Comparison of ENCODE assay signal across 10 cellular contexts in genomic region chr16:70702624-70703023, GRCh38. TPM values are rescaled to one million over a fixed set of nuclear protein-coding genes. Genes with fewer than 3 reads are reported as not detected.
DNase-seq lines count a peak whose midpoint lies in the region; ATAC-seq, FAIRE-seq and TF ChIP-seq lines count a peak whose summit lies in the region.
"Had no signal": no experiment of that assay in that cellular context is flagged by ENCODE, and none has a peak within 500 bp of the region (broad histone marks: within the 10 kb centered on the region; RNA-seq: fewer than 3 reads in every experiment).

No MANE protein-coding gene starts in this region.

- H4K91ac ChIP-seq in IMR-90 (ENCODE audit: insufficient read depth, low read depth, low read length), result peak overlapping the region; percentile 99

- H3K27me3 ChIP-seq in IMR-90 (ENCODE audit: control insufficient read depth, insufficient read depth, low read length), result no peaks in the 10 kb centered on the region
- H3K27me3 ChIP-seq in adrenal gland, result no peaks in the 10 kb centered on the region
- no peaks in the 10 kb centered on the region for H3K27me3 ChIP-seq in HepG2 (ENCODE audit: control insufficient read depth in 1 of 2, insufficient read depth in 2 of 2, low read length in 2 of 2)
- no peaks in the 10 kb centered on the region for H3K27me3 ChIP-seq in spleen (replicated peaks in 1 of 7)
- H3K27me3 ChIP-seq: foreskin keratinocyte had no signal

- POLR2A ChIA-PET in IMR-90 (lab: Charles Lee; ENCODE audit: unreplicated experiment) (interaction anchor here (1.0 to 1.1 kb wide), 2 partner anchors 10 to 34 kb away, joined by 3 to 14 read pairs; no protein-coding TSS in a partner anchor), HepG2 (lab: Yijun Ruan, JAX) (interaction anchor here (1.1 to 7.0 kb wide), 10 partner anchors 9 to 68 kb away, joined by 3 to 134 read pairs (median 8); partner anchors contain the start of gene MTSS2)

- H3K23ac ChIP-seq in IMR-90 (ENCODE audit: low read depth, low read length), result peak overlapping the region; percentile 75

- intact Hi-C loops in IMR-90 (cut with micrococcal nuclease), result loop anchor here (1.0 kb wide), 1 partner anchor 36 kb away; no protein-coding TSS in a partner anchor
- intact Hi-C loops in adrenal gland (cut with DNase I), result no loop called here
- intact Hi-C loops in HepG2 (cut with micrococcal nuclease; ENCODE audit: unreplicated experiment), result loop anchor here (1.0 to 2.0 kb wide), 4 partner anchors 16 to 69 kb away; partner anchors contain the start of gene MTSS2
- intact Hi-C loops in spleen (cut with DNase I; ENCODE audit: low total_unique reads), result no loop called here

- TF ChIP-seq EP300 in HepG2 (IDR thresholded peaks at IDR 0.05; ENCODE audit: low read depth in 2 of 2, low read length in 2 of 2) (no peak), HepG2 (CRISPR knock-in tag; IDR thresholded peaks at IDR 0.05; ENCODE audit: borderline replicate concordance) (no peak)

- H4K8ac ChIP-seq in IMR-90 (ENCODE audit: low read depth in 2 of 2, low read length in 2 of 2), result peak overlapping the region; percentile 4 to 73

- H3K4me1 ChIP-seq in IMR-90 (ENCODE audit: control insufficient read depth, insufficient read depth, low read length) (peaks cover 65% of the 10 kb centered on the region), adrenal gland (replicated peaks in 1 of 2) (peaks cover 21 to 49% of the 10 kb centered on the region in 2 donors), HepG2 (ENCODE audit: insufficient read depth, low read length) (peaks cover 52% of the 10 kb centered on the region), spleen (peaks cover 24 to 99% (median 71%) of the 10 kb centered on the region in 6 donors)

- peak overlapping the region; percentile 53; the same call in 2 of the 3 replicates for H2BK15ac ChIP-seq in IMR-90 (ENCODE audit: low read depth, low read length)

- no peak overlapping the region for H3K4me2 ChIP-seq in IMR-90 (ENCODE audit: low read depth, low read length)
- no peak overlapping the region for H3K4me2 ChIP-seq in HepG2 (ENCODE audit: low read depth, low read length)

- H3K4me3 ChIP-seq in IMR-90 (ENCODE audit: insufficient read depth, low read depth, low read length), result no peak overlapping the region
- H3K4me3 ChIP-seq in adrenal gland, result no peak overlapping the region
- H3K4me3 ChIP-seq in HepG2 (replicated peaks in 1 of 3; ENCODE audit: insufficient read depth in 1 of 3, low read depth in 2 of 3, low read length in 3 of 3), result no peak overlapping the region
- H3K4me3 ChIP-seq in spleen, result no peak overlapping the region

- no peak for DNase-seq in IMR-90
- peak in 5 of 7 donors; percentile 59 to 83 (median 72) for DNase-seq in adrenal gland
- DNase-seq in HepG2 (ENCODE audit: low spot score), result no peak
- DNase-seq in spleen, result no peak
- DNase-seq in 8988T, result no peak
- no peak for DNase-seq in kidney glomerular epithelial cell (lab: John Stamatoyannopoulos, UW)
- no peak for DNase-seq in AG20443 (ENCODE audit: low spot score)
- DNase-seq: activated CD8-positive, alpha-beta T cell treated with anti-CD3 and anti-CD28 coated beads, Interleukin-2, amount 10 ng/mL, durations not matched to agents 7 days and 5 days; foreskin keratinocyte; KG1 had no signal

- H2BK20ac ChIP-seq in IMR-90 (ENCODE audit: low read depth, low read length), result peak overlapping the region; percentile 97

- WGBS in IMR-90 (ENCODE audit: extremely low coverage in 2 of 2, insufficient read length in 1 of 2), 2 experiments, result no CpG with 5 or more reads among the region's 8 CpGs
- WGBS in adrenal gland, 4 donors, result 57 to 69% (median 64%) methylated on average over 6 to 8 of the region's 8 CpGs
- WGBS in HepG2 (ENCODE audit: low lambda C conversion rate), result 81% methylated on average over 8 of the region's 8 CpGs
- WGBS in spleen, 5 donors, result 56 to 71% (median 65%) methylated on average over 5 to 8 of the region's 8 CpGs

- no peaks in the 10 kb centered on the region for H3K79me2 ChIP-seq in HepG2 (ENCODE audit: insufficient read depth, low read length)

- H3K56ac ChIP-seq in IMR-90 (ENCODE audit: extremely low read depth, insufficient read depth, low read length), result peak overlapping the region; percentile 23; the same call in 1 of the 2 replicates

- H3K4ac ChIP-seq in IMR-90 (ENCODE audit: low read depth, low read length), result peak overlapping the region; percentile 97

- H2BK120ac ChIP-seq in IMR-90 (ENCODE audit: low read depth, low read length), result peak overlapping the region; percentile 99

- peaks cover 53% of the 10 kb centered on the region for H3K9me1 ChIP-seq in IMR-90 (ENCODE audit: insufficient read depth, low read length)

- TF ChIP-seq RAD21 in IMR-90 (IDR thresholded peaks at IDR 0.05; ENCODE audit: low read length) (no peak), HepG2 (CRISPR knock-in tag; IDR thresholded peaks at IDR 0.05) (no peak)

- H3K9ac ChIP-seq in IMR-90 (ENCODE audit: low read depth, low read length) (peak overlapping the region; percentile 34), HepG2 (ENCODE audit: insufficient read depth, low read depth, low read length) (peak overlapping the region; percentile 52; the same call in 1 of the 2 replicates)

- peak overlapping the region; percentile 80 for H3K27ac ChIP-seq in IMR-90 (ENCODE audit: insufficient read depth, low read length)
- H3K27ac ChIP-seq in adrenal gland, result peak overlapping the region; percentile 48 to 98 (median 91)
- no peak overlapping the region for H3K27ac ChIP-seq in HepG2 (ENCODE audit: extremely low read length, insufficient read depth, low read length)
- peak overlapping the region in 7 of 8 donors; percentile 45 to 87 (median 73) for H3K27ac ChIP-seq in spleen
- H3K27ac ChIP-seq: foreskin keratinocyte had no signal

- H3K14ac ChIP-seq in IMR-90 (replicated peaks; ENCODE audit: low read depth, low read length), result peak overlapping the region; percentile 94

- peak overlapping the region; percentile 89 for H2AFZ ChIP-seq in IMR-90 (replicated peaks; ENCODE audit: low read length, poor library complexity)
- H2AFZ ChIP-seq in HepG2 (ENCODE audit: low read length), result no peak overlapping the region

- in situ Hi-C loops in IMR-90 (cut with MboI; ENCODE audit: low sequenced_read_pairs) (no loop called here), HepG2 (cut with HindIII; ENCODE audit: extremely low pct_ligation_motif_present, low pct_unique_long_range_greater_than_20kb) (no loop called here)

- no TSS peak for BruUV-seq in IMR-90 (replicated peaks; lab: Mats Ljungman, UMichigan)
- no TSS peak for BruUV-seq in HepG2 (replicated peaks; lab: Mats Ljungman, UMichigan)

- dilution Hi-C loops in IMR-90 (cut with HindIII; ENCODE audit: low sequenced_read_pairs, unreplicated experiment), result no loop called here

- TF ChIP-seq CTCF in IMR-90 (conservative IDR thresholded peaks at IDR 0.05; ENCODE audit: low read depth, low read length) (no peak), adrenal gland (IDR thresholded peaks at IDR 0.05) (no peak), HepG2 (CRISPR knock-in tag; IDR thresholded peaks at IDR 0.05) (no peak), spleen (IDR thresholded peaks at IDR 0.05 in 8 of 11, conservative IDR thresholded peaks at IDR 0.05 in 3 of 11) (no peak)

- H2AK9ac ChIP-seq in IMR-90 (replicated peaks; ENCODE audit: low read depth, low read length, poor library complexity), result peak overlapping the region; percentile 86

- H3K36me3 ChIP-seq in IMR-90 (ENCODE audit: control insufficient read depth, insufficient read depth, low read length) (no peaks in the 10 kb centered on the region; the same call in 1 of the 2 replicates), adrenal gland (replicated peaks in 1 of 2) (peaks cover 0 to 6% of the 10 kb centered on the region in 2 donors), HepG2 (replicated peaks in 1 of 2; ENCODE audit: control insufficient read depth in 1 of 2, insufficient read depth in 2 of 2, low read length in 2 of 2) (peaks cover 5 to 8% of the 10 kb centered on the region in 2 experiments; a peak in 2 of 5 replicates), spleen (peaks cover 0 to 75% (median 8%) of the 10 kb centered on the region in 6 donors)

- H3K9me3 ChIP-seq in IMR-90 (ENCODE audit: control insufficient read depth, insufficient read depth, low read length) (no peaks in the 10 kb centered on the region), adrenal gland (replicated peaks in 1 of 3) (no peaks in the 10 kb centered on the region), HepG2 (ENCODE audit: low read length) (no peaks in the 10 kb centered on the region), spleen (no peaks in the 10 kb centered on the region)

- H2AK5ac ChIP-seq in IMR-90 (ENCODE audit: low read depth, low read length), result peak overlapping the region; percentile 100

- peaks cover 0 to 50% of the 10 kb centered on the region in 2 experiments; a peak in 2 of 4 replicates for H3K79me1 ChIP-seq in IMR-90 (ENCODE audit: low read depth in 1 of 2, low read length in 2 of 2)

- peak overlapping the region; percentile 71 for H3K18ac ChIP-seq in IMR-90 (ENCODE audit: low read depth, low read length)

- H4K5ac ChIP-seq in IMR-90 (ENCODE audit: low read depth, low read length), result peak overlapping the region; percentile 73

- CTCF ChIA-PET in IMR-90 (lab: Yijun Ruan, JAX), result interaction anchor here (0.9 to 2.0 kb wide), 5 partner anchors 12 to 50 kb away, joined by 3 to 12 read pairs (median 8); no protein-coding TSS in a partner anchor
- CTCF ChIA-PET in HepG2 (lab: Yijun Ruan, JAX; ENCODE audit: low intra/inter-chr PET ratio, low total read pairs), result interaction anchor here (1.6 to 2.9 kb wide), 2 partner anchors 36 to 68 kb away, joined by 16 to 27 read pairs; no protein-coding TSS in a partner anchor

- H4K20me1 ChIP-seq in IMR-90 (ENCODE audit: insufficient read depth, low read length) (no peaks in the 10 kb centered on the region), HepG2 (ENCODE audit: insufficient read depth, low read length) (no peaks in the 10 kb centered on the region)

- H2BK5ac ChIP-seq in IMR-90 (ENCODE audit: low read depth, low read length, poor library complexity, severe bottlenecking), result peak overlapping the region; percentile 96

- ATAC-seq in IMR-90 (ENCODE audit: low read depth) (no peak), HepG2 (no peak)
- ATAC-seq: activated CD8-positive, alpha-beta T cell treated with anti-CD3 and anti-CD28 coated beads, Interleukin-2, amount 10 ng/mL, durations not matched to agents 7 days and 5 days had no signal

- TF ChIP-seq POLR2A in IMR-90 (IDR thresholded peaks at IDR 0.05; ENCODE audit: low read depth, low read length), result no peak
- no peak for TF ChIP-seq POLR2A in adrenal gland (IDR thresholded peaks at IDR 0.05)
- TF ChIP-seq POLR2A in HepG2 (IDR thresholded peaks at IDR 0.05; ENCODE audit: insufficient read depth in 1 of 2, low read depth in 2 of 2, low read length in 2 of 2), result no peak
- no peak for TF ChIP-seq POLR2A in spleen (IDR thresholded peaks at IDR 0.05)

- no peak for FAIRE-seq in HepG2 (lab: Jason Lieb, UNC)

RNA-seq across cellular contexts. Expression of gene MTSS2, which starts 16.8 kb away (rescaled TPM):
- total RNA-seq in IMR-90 (2012; rRNA removed) (8.9 and 9.1 TPM in 2 replicates), adrenal gland (100 to 1,000 TPM in 1 of 8 donors, 10 to 100 TPM in 7; 60.1 to 127 (median 76.2) TPM), HepG2 (2016; rRNA removed; fragmentation: Illumina TruSeq; extraction: Trizol) (84.6 and 132 TPM in 2 replicates), spleen (100 to 1,000 TPM in 3 of 7 donors, 10 to 100 TPM in 4; 40.6 to 116 (median 94.6) TPM)
- polyA plus RNA-seq in IMR-90 (2012; rRNA removed) (86.2 and 108 TPM in 2 replicates), adrenal gland (100 to 1,000 TPM in 1 of 3 donors, 10 to 100 TPM in 2; 32.4 to 145 (median 39.2) TPM), HepG2 (2011; rRNA removed) (242 and 284 TPM in 2 replicates), spleen (10 to 100 TPM in 2 of 3 donors, 1 to 10 TPM in 1; 9.0 to 66.7 (median 12.2) TPM)
- 69.9 and 88.4 TPM in 2 replicates for polyA plus RNA-seq in IMR-90 (2012; cell fraction: cytosol; rRNA removed)
- polyA plus RNA-seq in IMR-90 (2012; cell fraction: nucleus; rRNA removed; ENCODE audit: low replicate concordance), result 148 and 251 TPM in 2 replicates
- total RNA-seq in HepG2 (2016; cell fraction: cytosol; rRNA removed; fragmentation: Illumina TruSeq; extraction: Trizol; ENCODE audit: low read depth), result 43.5 and 50.3 TPM in 2 replicates
- 77.0 and 127 TPM in 2 replicates for total RNA-seq in HepG2 (2016; cell fraction: insoluble cytoplasmic fraction; rRNA removed; fragmentation: Illumina TruSeq; extraction: Trizol)
- total RNA-seq in HepG2 (2016; cell fraction: membrane; rRNA removed; fragmentation: Illumina TruSeq; extraction: Trizol), result 144 and 145 TPM in 2 replicates
- total RNA-seq in HepG2 (2016; cell fraction: nucleus; rRNA removed; fragmentation: Illumina TruSeq; extraction: Trizol), result 105 and 134 TPM in 2 replicates
- 101 and 160 TPM in 2 replicates for polyA plus RNA-seq in HepG2 (2011; cell fraction: cytosol; rRNA removed)
- polyA plus RNA-seq in HepG2 (2011; cell fraction: nucleus; rRNA removed), result 555 and 802 TPM in 2 replicates
- polyA plus RNA-seq in HepG2 (2012), result 157 and 253 TPM in 2 replicates
- 47.6 and 47.9 TPM in 2 replicates for polyA plus RNA-seq in HepG2 (2016; cell fraction: cytosol; fragmentation: Illumina TruSeq; extraction: Trizol; ENCODE audit: low read depth)
- polyA plus RNA-seq in HepG2 (2016; cell fraction: insoluble cytoplasmic fraction; fragmentation: Illumina TruSeq; extraction: Trizol; ENCODE audit: low read depth), result 136 and 193 TPM in 2 replicates
- polyA plus RNA-seq in HepG2 (2016; cell fraction: membrane; fragmentation: Illumina TruSeq; extraction: Trizol; ENCODE audit: low read depth), result 144 and 154 TPM in 2 replicates
- polyA plus RNA-seq in HepG2 (2016; cell fraction: nucleus; fragmentation: Illumina TruSeq; extraction: Trizol; ENCODE audit: insufficient read depth, low read depth), result 467 and 522 TPM in 2 replicates
- polyA minus RNA-seq in HepG2 (2011; rRNA and poly(A)+ RNA removed; ENCODE audit: low replicate concordance), result 24.5 and 186 TPM in 2 replicates
- 155 and 166 TPM in 2 replicates for polyA minus RNA-seq in HepG2 (2011; cell fraction: cytosol; rRNA and poly(A)+ RNA removed)
- 97.5 and 127 TPM in 2 replicates for polyA minus RNA-seq in HepG2 (2011; cell fraction: nucleus; rRNA and poly(A)+ RNA removed)

RNA-seq across cellular contexts. Expression of gene IL34, which starts 56.3 kb away (rescaled TPM):
- total RNA-seq in IMR-90 (2012; rRNA removed), result 1.1 and 1.3 TPM in 2 replicates
- 2.0 and 2.5 TPM in 2 replicates for polyA plus RNA-seq in IMR-90 (2012; rRNA removed)
- polyA plus RNA-seq in IMR-90 (2012; cell fraction: cytosol; rRNA removed), result 2.1 and 4.5 TPM in 2 replicates
- polyA plus RNA-seq in IMR-90 (2012; cell fraction: nucleus; rRNA removed; ENCODE audit: low replicate concordance), result 2.3 and 2.9 TPM in 2 replicates
- 10 to 100 TPM; 16.8 to 62.9 (median 40.3) TPM for total RNA-seq in adrenal gland
- 10 to 100 TPM in 2 of 3 donors, 1 to 10 TPM in 1; 3.2 to 36.5 (median 35.0) TPM for polyA plus RNA-seq in adrenal gland
- 1.2 and 1.4 TPM in 2 replicates for total RNA-seq in HepG2 (2016; rRNA removed; fragmentation: Illumina TruSeq; extraction: Trizol)
- total RNA-seq in HepG2 (2016; cell fraction: cytosol; rRNA removed; fragmentation: Illumina TruSeq; extraction: Trizol; ENCODE audit: low read depth), result 1.0 and 1.6 TPM in 2 replicates
- 1.2 and 1.3 TPM in 2 replicates for total RNA-seq in HepG2 (2016; cell fraction: insoluble cytoplasmic fraction; rRNA removed; fragmentation: Illumina TruSeq; extraction: Trizol)
- 1.8 and 2.4 TPM in 2 replicates for total RNA-seq in HepG2 (2016; cell fraction: membrane; rRNA removed; fragmentation: Illumina TruSeq; extraction: Trizol)
- 0.31 and 0.40 TPM in 2 replicates for total RNA-seq in HepG2 (2016; cell fraction: nucleus; rRNA removed; fragmentation: Illumina TruSeq; extraction: Trizol)
- 1.3 and 1.6 TPM in 2 replicates for polyA plus RNA-seq in HepG2 (2011; rRNA removed)
- 1.1 and 2.2 TPM in 2 replicates for polyA plus RNA-seq in HepG2 (2011; cell fraction: cytosol; rRNA removed)
- polyA plus RNA-seq in HepG2 (2011; cell fraction: nucleus; rRNA removed), result 0.83 and 1.9 TPM in 2 replicates
- 0.83 TPM in 2 replicates for polyA plus RNA-seq in HepG2 (2012)
- polyA plus RNA-seq in HepG2 (2016; cell fraction: cytosol; fragmentation: Illumina TruSeq; extraction: Trizol; ENCODE audit: low read depth), result 1.3 and 2.1 TPM in 2 replicates
- polyA plus RNA-seq in HepG2 (2016; cell fraction: insoluble cytoplasmic fraction; fragmentation: Illumina TruSeq; extraction: Trizol; ENCODE audit: low read depth), result 0.84 and 0.90 TPM in 2 replicates
- polyA plus RNA-seq in HepG2 (2016; cell fraction: membrane; fragmentation: Illumina TruSeq; extraction: Trizol; ENCODE audit: low read depth), result 1.2 and 1.6 TPM in 2 replicates
- polyA plus RNA-seq in HepG2 (2016; cell fraction: nucleus; fragmentation: Illumina TruSeq; extraction: Trizol; ENCODE audit: insufficient read depth, low read depth), result 0.96 and 1.1 TPM in 2 replicates
- 1.0 TPM in 1 of 2 replicates, not detected in the other for polyA minus RNA-seq in HepG2 (2011; rRNA and poly(A)+ RNA removed; ENCODE audit: low replicate concordance)
- polyA minus RNA-seq in HepG2 (2011; cell fraction: cytosol; rRNA and poly(A)+ RNA removed), result 0.35 TPM in 1 of 2 replicates, not detected in the other
- 0.50 and 1.5 TPM in 2 replicates for polyA minus RNA-seq in HepG2 (2011; cell fraction: nucleus; rRNA and poly(A)+ RNA removed)
- total RNA-seq in spleen, result 100 to 1,000 TPM in 5 of 7 donors, 10 to 100 TPM in 2; 48.2 to 258 (median 197) TPM
- polyA plus RNA-seq in spleen, result 10 to 100 TPM; 20.3 to 82.3 (median 21.3) TPM

Comparison
In these comparisons a context has a peak if more than half of its experiments do, and no peak if none do; other contexts are left out.
1. DNase-seq: peak in adrenal gland (5 of 7); none in IMR-90 (single experiment), HepG2 (single experiment), spleen (single experiment), 8988T (single experiment), kidney glomerular epithelial cell (single experiment) and AG20443 (single experiment).
2. intact Hi-C loops: an anchor here in IMR-90 (1.0 kb wide) and HepG2 (1.0 to 2.0 kb wide); none called in adrenal gland and spleen.